Comparison of ENCODE assay signal across 8 cellular contexts in genomic region chr5:150846651-150847333, GRCh38. TPM values are rescaled to one million over a fixed set of nuclear protein-coding genes. Genes with fewer than 3 reads are reported as not detected.
DNase-seq lines count a peak whose midpoint lies in the region; ATAC-seq and TF ChIP-seq lines count a peak whose summit lies in the region.

No MANE protein-coding gene starts in this region.

- H3K4me3 ChIP-seq in epithelial cell of proximal tubule (ENCODE audit: low read depth, low read length) = no peak overlapping the region

- peak; percentile 90 for ATAC-seq in GM21717 (IDR thresholded peaks at IDR 0.05; ENCODE audit: unreplicated experiment)
- peak; percentile 91 to 93 for ATAC-seq in natural killer cell treated with Interleukin-12 subunit alpha and Interleukin-12 subunit beta and Interleukin-15 and Interleukin-18, amount 100 ng/mL, for 72 hours

- H3K9me3 Mint-ChIP-seq in natural killer cell treated with Interleukin-12 subunit alpha and Interleukin-12 subunit beta and Interleukin-15 and Interleukin-18, amount 100 ng/mL, for 72 hours = no peaks in the 10 kb centered on the region

- DNase-seq in EL (peak; percentile 80), HuH-7.5 (ENCODE audit: low spot score) (peak; percentile 43), NOMO-1 treated with dmso at 0.1 percent for 144 hours (lab: John Stamatoyannopoulos, UW; ENCODE audit: unreplicated experiment) (peak; percentile 85), epithelial cell of proximal tubule (ENCODE audit: low read depth) (peak; percentile 56), superior temporal gyrus (ENCODE audit: extremely low spot score) (peak; percentile 75)
- peak; percentile 43 for DNase-seq in activated CD8-positive, alpha-beta memory T cell treated with anti-CD3 and anti-CD28 coated beads, Interleukin-2, amount 50 U/mL, for 1 hour (ENCODE audit: extremely low read depth)
- peak; percentile 78 for DNase-seq in natural killer cell treated with Interleukin-12 subunit alpha and Interleukin-12 subunit beta and Interleukin-15 and Interleukin-18, amount 100 ng/mL, for 72 hours (ENCODE audit: low spot score)

- peaks cover 9 to 20% of the 10 kb centered on the region in 2 donors for H3K4me1 Mint-ChIP-seq in natural killer cell treated with Interleukin-12 subunit alpha and Interleukin-12 subunit beta and Interleukin-15 and Interleukin-18, amount 100 ng/mL, for 72 hours (ENCODE audit: low read depth in 2 of 2)

- H3K4me3 Mint-ChIP-seq in natural killer cell treated with Interleukin-12 subunit alpha and Interleukin-12 subunit beta and Interleukin-15 and Interleukin-18, amount 100 ng/mL, for 72 hours = peak overlapping the region; percentile 54

- H3K27ac Mint-ChIP-seq in natural killer cell treated with Interleukin-12 subunit alpha and Interleukin-12 subunit beta and Interleukin-15 and Interleukin-18, amount 100 ng/mL, for 72 hours = peak overlapping the region; percentile 66 to 75

- H3K36me3 Mint-ChIP-seq in natural killer cell treated with Interleukin-12 subunit alpha and Interleukin-12 subunit beta and Interleukin-15 and Interleukin-18, amount 100 ng/mL, for 72 hours = no peaks in the 10 kb centered on the region

- peaks cover 3 to 8% of the 10 kb centered on the region in 2 donors for H3K27me3 Mint-ChIP-seq in natural killer cell treated with Interleukin-12 subunit alpha and Interleukin-12 subunit beta and Interleukin-15 and Interleukin-18, amount 100 ng/mL, for 72 hours

- TF ChIP-seq CTCF in epithelial cell of proximal tubule (conservative IDR thresholded peaks at IDR 0.05; ENCODE audit: low read depth, low read length) = peak; percentile 71

RNA-seq across cellular contexts. Expression of gene IRGM, which starts 0.5 kb away (rescaled TPM):
- total RNA-seq in epithelial cell of proximal tubule = not detected in 2 replicates
- total RNA-seq in natural killer cell treated with Interleukin-12 subunit alpha and Interleukin-12 subunit beta and Interleukin-15 and Interleukin-18, amount 100 ng/mL, for 72 hours = 1 to 10 TPM; 1.5 to 2.2 TPM

RNA-seq across cellular contexts. Expression of gene ZNF300, which starts 58.0 kb away (rescaled TPM):
- 6.3 and 10.3 TPM in 2 replicates for total RNA-seq in epithelial cell of proximal tubule
- total RNA-seq in natural killer cell treated with Interleukin-12 subunit alpha and Interleukin-12 subunit beta and Interleukin-15 and Interleukin-18, amount 100 ng/mL, for 72 hours = 1 to 10 TPM; 4.0 to 7.4 TPM
